In the genomic region with DNA sequence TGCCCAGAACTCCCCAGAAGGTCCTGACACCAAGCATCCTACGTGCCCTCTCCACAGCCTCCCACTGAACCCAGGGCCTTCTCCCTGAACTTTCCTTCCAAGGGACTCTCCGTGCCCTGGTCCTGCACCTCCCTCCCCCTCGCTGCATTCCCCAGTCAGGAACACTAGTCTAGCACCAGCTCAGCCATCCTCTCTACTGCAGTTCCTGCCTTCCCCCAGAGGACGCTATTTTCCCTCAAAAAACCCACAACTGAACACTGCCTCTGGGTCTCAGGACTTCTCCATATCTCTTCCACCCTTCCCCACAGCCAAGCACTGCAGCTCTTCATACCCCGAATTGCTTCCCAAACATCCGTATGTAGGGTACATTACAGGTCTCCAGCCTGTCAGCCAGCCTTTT, we compare ENCODE assay signal across 17 cellular contexts. TPM values are rescaled to one million over a fixed set of nuclear protein-coding genes. Genes with fewer than 3 reads are reported as not detected.
DNase-seq lines count a peak whose midpoint lies in the region; ATAC-seq, FAIRE-seq and TF ChIP-seq lines count a peak whose summit lies in the region.
"Had no signal": no experiment of that assay in that cellular context is flagged by ENCODE, and none has a peak within 500 bp of the region (broad histone marks: within the 10 kb centered on the region; RNA-seq: fewer than 3 reads in every experiment).

No MANE protein-coding gene starts in this region.

- no peak overlapping the region for H3K18ac ChIP-seq in H1 (ENCODE audit: extremely low read depth, low read length)

- no peaks in the 10 kb centered on the region for H3K79me2 ChIP-seq in H1 (ENCODE audit: control insufficient read depth in 1 of 2, insufficient read depth in 2 of 2, low read length in 2 of 2)
- no peaks in the 10 kb centered on the region for H3K79me2 ChIP-seq in osteoblast (ENCODE audit: insufficient read depth, low read length)

- no TSS peak for BruUV-seq in Panc1 (replicated peaks; lab: Mats Ljungman, UMichigan)

- H3K27me3 ChIP-seq in Panc1 (ENCODE audit: control insufficient read depth, insufficient read depth, low read length) (no peaks in the 10 kb centered on the region), H1 (replicated peaks in 1 of 4; ENCODE audit: control insufficient read depth in 3 of 4, extremely low read depth in 1 of 4, insufficient read depth in 3 of 4, low read length in 3 of 4) (no peaks in the 10 kb centered on the region), osteoblast (ENCODE audit: insufficient read depth, low read length) (no peaks in the 10 kb centered on the region)

- H3K23ac ChIP-seq in H1 (ENCODE audit: insufficient read length), result no peak overlapping the region

- DNase-seq in activated CD8-positive, alpha-beta T cell treated with anti-CD3 and anti-CD28 coated beads, Interleukin-2, amount 10 ng/mL, durations not matched to agents 7 days and 5 days, result no peak
- DNase-seq in activated CD8-positive, alpha-beta T cell treated with anti-CD3 and anti-CD28 coated beads for 36 hours, result no peak
- DNase-seq in Panc1 (ENCODE audit: low read depth, low spot score) (no peak), H1 (ENCODE audit: low read depth in 1 of 2, low spot score in 2 of 2) (no peak), osteoblast (ENCODE audit: insufficient read length, low spot score, missing footprints) (no peak)
- no peak for DNase-seq in activated CD4-positive, alpha-beta T cell treated with anti-CD3 and anti-CD28 coated beads for 1 hour
- no peak for DNase-seq in activated naive CD4-positive, alpha-beta T cell treated with anti-CD3 and anti-CD28 coated beads, Interleukin-2, amount 50 U/mL, for 72 hours (ENCODE audit: low spot score in 2 of 2)
- no peak for DNase-seq in activated effector memory CD4-positive, alpha-beta T cell treated with anti-CD3 and anti-CD28 coated beads, Interleukin-2, amount 50 U/mL, for 16 hours
- DNase-seq: CD4-positive, alpha-beta T cell; DMS153; NCI-H1417; NCI-H187 treated with DMSO at 0.1 percent for 48 hours; NCI-H524; NCI-H82; RPMI8226 had no signal

- H2BK120ac ChIP-seq in H1 (replicated peaks; ENCODE audit: low read depth, low read length), result no peak overlapping the region

- H2BK15ac ChIP-seq in H1 (ENCODE audit: low read length), result 0 out of 2 replicates have a peak overlapping the region, but pooled peaks have one; percentile 29

- no peak overlapping the region for H3K14ac ChIP-seq in H1 (ENCODE audit: insufficient read length)

- H4K20me1 ChIP-seq in H1 (replicated peaks in 1 of 2; ENCODE audit: control insufficient read depth in 1 of 2, insufficient read depth in 2 of 2, low read length in 2 of 2) (no peaks in the 10 kb centered on the region), osteoblast (ENCODE audit: insufficient read depth, low read length) (no peaks in the 10 kb centered on the region)

- H3K27me3 Mint-ChIP-seq in activated CD8-positive, alpha-beta T cell treated with anti-CD3 and anti-CD28 coated beads, Interleukin-2, amount 10 ng/mL, durations not matched to agents 7 days and 5 days (ENCODE audit: low read depth), result no peaks in the 10 kb centered on the region
- no peaks in the 10 kb centered on the region for H3K27me3 Mint-ChIP-seq in activated CD8-positive, alpha-beta T cell treated with anti-CD3 and anti-CD28 coated beads for 36 hours
- H3K27me3 Mint-ChIP-seq: CD4-positive, alpha-beta T cell had no signal

- peaks cover 13% of the 10 kb centered on the region for H3K4me1 Mint-ChIP-seq in activated CD8-positive, alpha-beta T cell treated with anti-CD3 and anti-CD28 coated beads, Interleukin-2, amount 10 ng/mL, durations not matched to agents 7 days and 5 days (ENCODE audit: low read depth)
- H3K4me1 Mint-ChIP-seq in activated CD8-positive, alpha-beta T cell treated with anti-CD3 and anti-CD28 coated beads for 36 hours (ENCODE audit: low read depth), result peaks cover 9% of the 10 kb centered on the region

- H3K36me3 ChIP-seq in Panc1 (ENCODE audit: control insufficient read depth, insufficient read depth, low read length) (no peaks in the 10 kb centered on the region), H1 (ENCODE audit: control insufficient read depth in 2 of 4, insufficient read depth in 4 of 4, low read length in 3 of 4) (no peaks in the 10 kb centered on the region), osteoblast (ENCODE audit: insufficient read depth, low read length) (peaks cover 7% of the 10 kb centered on the region)

- H3K27ac ChIP-seq in Panc1 (ENCODE audit: low read length) (no peak overlapping the region), H1 (ENCODE audit: low read depth, low read length) (no peak overlapping the region), osteoblast (ENCODE audit: low read depth, low read length) (peak overlapping the region; percentile 73)
- H3K27ac ChIP-seq: KMS-11 had no signal

- intact Hi-C loops in activated CD8-positive, alpha-beta T cell treated with anti-CD3 and anti-CD28 coated beads for 36 hours (cut with micrococcal nuclease), result no loop called here
- intact Hi-C loops in Panc1 (cut with micrococcal nuclease; ENCODE audit: unreplicated experiment), result no loop called here

- H2BK12ac ChIP-seq in H1 (ENCODE audit: low read depth, low read length), result no peak overlapping the region

- no peak overlapping the region for H3K4me2 ChIP-seq in H1 (ENCODE audit: insufficient read depth in 1 of 2, low read depth in 2 of 2, low read length in 2 of 2)
- H3K4me2 ChIP-seq in osteoblast (ENCODE audit: insufficient read depth, low read length), result no peak overlapping the region
- H3K4me2 ChIP-seq: KMS-11 had no signal

- no peak overlapping the region for H3K4me3 Mint-ChIP-seq in activated CD8-positive, alpha-beta T cell treated with anti-CD3 and anti-CD28 coated beads, Interleukin-2, amount 10 ng/mL, durations not matched to agents 7 days and 5 days
- H3K4me3 Mint-ChIP-seq in activated CD8-positive, alpha-beta T cell treated with anti-CD3 and anti-CD28 coated beads for 36 hours, result no peak overlapping the region
- H3K4me3 Mint-ChIP-seq: CD4-positive, alpha-beta T cell had no signal

- TF ChIP-seq CTCF in activated CD8-positive, alpha-beta T cell treated with anti-CD3 and anti-CD28 coated beads for 36 hours (IDR thresholded peaks at IDR 0.05), result no peak
- TF ChIP-seq CTCF in Panc1 (IDR thresholded peaks at IDR 0.05), result no peak
- peak in 2 of 3 experiments; percentile 15 to 42; a peak in 2 of 4 replicates for TF ChIP-seq CTCF in H1 (IDR thresholded peaks at IDR 0.05; ENCODE audit: control extremely low read depth in 1 of 3, insufficient read depth in 1 of 3, low read depth in 1 of 3, low read length in 3 of 3)
- no peak for TF ChIP-seq CTCF in osteoblast (IDR thresholded peaks at IDR 0.05; ENCODE audit: extremely low read depth, low read depth, low read length)

- FAIRE-seq in H1 (lab: Jason Lieb, UNC), result no peak
- FAIRE-seq: GM12878 had no signal

- no peak overlapping the region for H4K5ac ChIP-seq in H1 (ENCODE audit: insufficient read length, low read depth, low read length)

- no peak overlapping the region for H3K4ac ChIP-seq in H1 (replicated peaks; ENCODE audit: insufficient read length, low read depth, low read length)

- no peak overlapping the region for H4K91ac ChIP-seq in H1 (replicated peaks; ENCODE audit: insufficient read length, low read length)

- no peak for TF ChIP-seq POLR2A in H1 (IDR thresholded peaks at IDR 0.05; ENCODE audit: control extremely low read depth in 1 of 2, low read depth in 2 of 2, low read length in 2 of 2)

- no peak for ATAC-seq in activated CD8-positive, alpha-beta T cell treated with anti-CD3 and anti-CD28 coated beads, Interleukin-2, amount 10 ng/mL, durations not matched to agents 7 days and 5 days
- ATAC-seq in activated CD8-positive, alpha-beta T cell treated with anti-CD3 and anti-CD28 coated beads for 36 hours, result no peak
- ATAC-seq in Panc1, result 0 out of 2 replicates have a peak, but pooled peaks have one; percentile 12
- ATAC-seq in activated naive CD4-positive, alpha-beta T cell treated with anti-CD3 and anti-CD28 coated beads, Interleukin-2, amount 50 U/mL, for 72 hours, result no peak
- ATAC-seq: GM12878 had no signal

- H3K23me2 ChIP-seq in H1 (ENCODE audit: low read depth, low read length), result no peaks in the 10 kb centered on the region

- 85% methylated on average over 6 of the region's 6 CpGs; no CpG with 5 or more reads in 1 of the 2 experiments for WGBS in H1 (ENCODE audit: extremely low coverage in 1 of 2, insufficient coverage in 1 of 2, insufficient read length in 1 of 2, insufficient replicate concordance in 2 of 2, low coverage in 1 of 2, low lambda C conversion rate in 2 of 2, missing lambda C conversion rate in 1 of 2), 2 experiments

- H3K27ac Mint-ChIP-seq in activated CD8-positive, alpha-beta T cell treated with anti-CD3 and anti-CD28 coated beads, Interleukin-2, amount 10 ng/mL, durations not matched to agents 7 days and 5 days, result peak overlapping the region; percentile 50
- no peak overlapping the region for H3K27ac Mint-ChIP-seq in activated CD8-positive, alpha-beta T cell treated with anti-CD3 and anti-CD28 coated beads for 36 hours
- no peak overlapping the region for H3K27ac Mint-ChIP-seq in activated naive CD4-positive, alpha-beta T cell treated with anti-CD3 and anti-CD28 coated beads, Interleukin-2, amount 50 U/mL, for 72 hours
- H3K27ac Mint-ChIP-seq: CD4-positive, alpha-beta T cell had no signal

- no peak overlapping the region; the same call in 1 of the 2 replicates for H4K8ac ChIP-seq in H1 (ENCODE audit: extremely low read depth, insufficient read depth, low read length)

- peaks cover 2% of the 10 kb centered on the region for H3K36me3 Mint-ChIP-seq in activated CD8-positive, alpha-beta T cell treated with anti-CD3 and anti-CD28 coated beads, Interleukin-2, amount 10 ng/mL, durations not matched to agents 7 days and 5 days (ENCODE audit: low read depth)
- H3K36me3 Mint-ChIP-seq in activated CD8-positive, alpha-beta T cell treated with anti-CD3 and anti-CD28 coated beads for 36 hours (ENCODE audit: low read depth), result peaks cover 6% of the 10 kb centered on the region
- H3K36me3 Mint-ChIP-seq in activated naive CD4-positive, alpha-beta T cell treated with anti-CD3 and anti-CD28 coated beads, Interleukin-2, amount 50 U/mL, for 72 hours, result no peaks in the 10 kb centered on the region

- in situ Hi-C loops in Panc1 (cut with HindIII; ENCODE audit: low pct_unique_long_range_greater_than_20kb, low sequenced_read_pairs), result no loop called here

- CTCF ChIA-PET in activated CD8-positive, alpha-beta T cell treated with anti-CD3 and anti-CD28 coated beads, Interleukin-2, amount 10 ng/mL, durations not matched to agents 7 days and 5 days (lab: Charles Lee), result interaction anchor here (0.9 to 2.4 kb wide), 2 partner anchors 8 to 14 kb away, joined by 4 to 8 read pairs; no protein-coding TSS in a partner anchor
- CTCF ChIA-PET in activated CD8-positive, alpha-beta T cell treated with anti-CD3 and anti-CD28 coated beads for 36 hours (lab: Charles Lee), result interaction anchor here (1.4 kb wide), 1 partner anchor 10 kb away, joined by 4 read pairs; no protein-coding TSS in a partner anchor
- CTCF ChIA-PET in Panc1 (lab: Charles Lee) (no interaction called here), H1 (lab: Charles Lee; ENCODE audit: partially characterized antibody) (interaction anchor here (1.0 to 8.5 kb wide), 6 partner anchors 9 to 157 kb away, joined by 3 to 88 read pairs (median 12); a partner anchor contains a TSS)

- POLR2A ChIA-PET in activated CD8-positive, alpha-beta T cell treated with anti-CD3 and anti-CD28 coated beads, Interleukin-2, amount 10 ng/mL, durations not matched to agents 7 days and 5 days (lab: Charles Lee), result interaction anchor here (0.6 kb wide), 1 partner anchor 18 kb away, joined by 3 read pairs; no protein-coding TSS in a partner anchor
- POLR2A ChIA-PET in activated CD8-positive, alpha-beta T cell treated with anti-CD3 and anti-CD28 coated beads for 36 hours (lab: Charles Lee), result no interaction called here
- POLR2A ChIA-PET in Panc1 (lab: Charles Lee) (interaction anchor here (0.6 kb wide), 1 partner anchor 688 kb away, joined by 5 read pairs; no protein-coding TSS in a partner anchor), H1 (lab: Charles Lee; ENCODE audit: partially characterized antibody) (interaction anchor here (1.1 to 1.5 kb wide), 2 partner anchors 10 to 155 kb away, joined by 3 read pairs; no protein-coding TSS in a partner anchor)

- no peaks in the 10 kb centered on the region for H3K79me1 ChIP-seq in H1 (ENCODE audit: low read depth, low read length)

- H3K4me1 ChIP-seq in Panc1 (ENCODE audit: control insufficient read depth, insufficient read depth, low read length), result no peaks in the 10 kb centered on the region
- no peaks in the 10 kb centered on the region for H3K4me1 ChIP-seq in H1 (replicated peaks in 1 of 4; ENCODE audit: control insufficient read depth in 3 of 4, insufficient read depth in 4 of 4, low read length in 3 of 4)
- H3K4me1 ChIP-seq in osteoblast (ENCODE audit: insufficient read depth, low read length), result peaks cover 21% of the 10 kb centered on the region

- H3K9me3 Mint-ChIP-seq in activated CD8-positive, alpha-beta T cell treated with anti-CD3 and anti-CD28 coated beads, Interleukin-2, amount 10 ng/mL, durations not matched to agents 7 days and 5 days (ENCODE audit: insufficient read depth), result no peaks in the 10 kb centered on the region
- H3K9me3 Mint-ChIP-seq in activated CD8-positive, alpha-beta T cell treated with anti-CD3 and anti-CD28 coated beads for 36 hours, result no peaks in the 10 kb centered on the region
- H3K9me3 Mint-ChIP-seq in activated naive CD4-positive, alpha-beta T cell treated with anti-CD3 and anti-CD28 coated beads, Interleukin-2, amount 50 U/mL, for 72 hours, result no peaks in the 10 kb centered on the region
- H3K9me3 Mint-ChIP-seq: CD4-positive, alpha-beta T cell had no signal

- H3K56ac ChIP-seq in H1 (replicated peaks; ENCODE audit: insufficient read length, low read depth, low read length), result no peak overlapping the region

- peak in 1 of 2 experiments; percentile 13; a peak in 1 of 4 replicates for TF ChIP-seq RAD21 in H1 (IDR thresholded peaks at IDR 0.05 in 1 of 2, conservative IDR thresholded peaks at IDR 0.05 in 1 of 2; ENCODE audit: low read depth in 2 of 2, low read length in 2 of 2)

- no peak overlapping the region for H2AFZ ChIP-seq in H1 (ENCODE audit: low read length)
- H2AFZ ChIP-seq in osteoblast (ENCODE audit: low read length), result peak overlapping the region; percentile 20

- 0 out of 2 replicates have a peak overlapping the region, but pooled peaks have one; percentile 65 for H2AK5ac ChIP-seq in H1 (ENCODE audit: low read depth, low read length)

- H3K9me3 ChIP-seq in Panc1 (ENCODE audit: control insufficient read depth, insufficient read depth, low read depth, low read length) (no peaks in the 10 kb centered on the region), H1 (ENCODE audit: insufficient read depth in 2 of 2, low read depth in 1 of 2, low read length in 1 of 2) (no peaks in the 10 kb centered on the region), osteoblast (ENCODE audit: low read depth, low read length) (no peaks in the 10 kb centered on the region)

- H2BK5ac ChIP-seq in H1 (ENCODE audit: low read depth, low read length), result no peak overlapping the region

- H2BK20ac ChIP-seq in H1 (ENCODE audit: low read length), result no peak overlapping the region

- no peak for TF ChIP-seq EP300 in H1 (IDR thresholded peaks at IDR 0.05; ENCODE audit: borderline replicate concordance in 1 of 2, low read depth in 2 of 2, low read length in 2 of 2)

- no peak overlapping the region for H3K4me3 ChIP-seq in Panc1 (ENCODE audit: low read depth in 2 of 2, low read length in 2 of 2)
- H3K4me3 ChIP-seq in H1 (ENCODE audit: extremely low read depth in 1 of 4, insufficient read depth in 2 of 4, low read depth in 3 of 4, low read length in 4 of 4), result no peak overlapping the region
- no peak overlapping the region for H3K4me3 ChIP-seq in osteoblast (ENCODE audit: insufficient read depth, low read length)
- H3K4me3 ChIP-seq: GM12878 had no signal

- no peak overlapping the region for H3K9ac ChIP-seq in H1 (replicated peaks in 1 of 4; ENCODE audit: extremely low read depth in 1 of 4, low read depth in 3 of 4, low read length in 3 of 4)
- H3K9ac ChIP-seq: KMS-11 had no signal

RNA-seq across cellular contexts. Expression of a gene that starts 12.6 kb away (rescaled TPM):
- under 1 TPM; 0.23 to 0.68 TPM for total RNA-seq in activated CD8-positive, alpha-beta T cell treated with anti-CD3 and anti-CD28 coated beads, Interleukin-2, amount 10 ng/mL, durations not matched to agents 7 days and 5 days
- under 1 TPM; 0.36 to 0.68 TPM for total RNA-seq in activated CD8-positive, alpha-beta T cell treated with anti-CD3 and anti-CD28 coated beads for 36 hours
- 0.49 TPM for total RNA-seq in Panc1 (2021; ENCODE audit: unreplicated experiment)
- 0.35 TPM for polyA plus RNA-seq in Panc1 (2012; ENCODE audit: insufficient read length)
- total RNA-seq in H1 (2021; fragmentation: NEBNext Ultra II Directional; extraction: Animal tissue kit (Norgen Biotek cat#: 25700)), result 22.7 and 23.3 TPM in 2 replicates
- polyA plus RNA-seq in H1 (2011; rRNA removed), result 13.5 and 17.4 TPM in 2 replicates
- 17.3 TPM for polyA plus RNA-seq in H1 (2011; cell fraction: cytosol; rRNA removed)
- polyA plus RNA-seq in H1 (2011; cell fraction: nucleus; rRNA removed), result 51.9 TPM
- polyA plus RNA-seq in H1 (2012, experiment 1 of 2), result 9.2 to 17.1 TPM (median 15.6 TPM) in 4 replicates
- polyA plus RNA-seq in H1 (2012, experiment 2 of 2), result 7.0 TPM
- polyA plus RNA-seq in H1 (2013, experiment 1 of 2), result 19.3 TPM
- 19.6 TPM for polyA plus RNA-seq in H1 (2013, experiment 2 of 2)
- polyA minus RNA-seq in H1 (2011; rRNA and poly(A)+ RNA removed), result 2.1 and 5.6 TPM in 2 replicates
- 13.7 TPM for polyA minus RNA-seq in H1 (2011; cell fraction: cytosol; rRNA and poly(A)+ RNA removed)
- polyA minus RNA-seq in H1 (2011; cell fraction: nucleus; rRNA and poly(A)+ RNA removed), result 21.4 TPM
- 0.29 TPM in 1 of 2 replicates, not detected in the other for total RNA-seq in osteoblast
- under 1 TPM in 1 of 2 donors, not detected in 1; 0.25 TPM for total RNA-seq in activated naive CD4-positive, alpha-beta T cell treated with anti-CD3 and anti-CD28 coated beads, Interleukin-2, amount 50 U/mL, for 72 hours

RNA-seq across cellular contexts. Expression of a gene that starts 25.7 kb away (rescaled TPM):
- 10 to 100 TPM; 23.7 to 24.5 TPM for total RNA-seq in activated CD8-positive, alpha-beta T cell treated with anti-CD3 and anti-CD28 coated beads, Interleukin-2, amount 10 ng/mL, durations not matched to agents 7 days and 5 days
- 10 to 100 TPM; 16.2 to 16.5 TPM for total RNA-seq in activated CD8-positive, alpha-beta T cell treated with anti-CD3 and anti-CD28 coated beads for 36 hours
- 40.0 TPM for total RNA-seq in Panc1 (2021; ENCODE audit: unreplicated experiment)
- polyA plus RNA-seq in Panc1 (2012; ENCODE audit: insufficient read length), result 25.0 TPM
- total RNA-seq in H1 (2021; fragmentation: NEBNext Ultra II Directional; extraction: Animal tissue kit (Norgen Biotek cat#: 25700)), result 20.7 and 23.0 TPM in 2 replicates
- polyA plus RNA-seq in H1 (2011; rRNA removed), result 27.0 and 29.4 TPM in 2 replicates
- 21.9 TPM for polyA plus RNA-seq in H1 (2011; cell fraction: cytosol; rRNA removed)
- polyA plus RNA-seq in H1 (2011; cell fraction: nucleus; rRNA removed), result 39.3 TPM
- polyA plus RNA-seq in H1 (2012, experiment 1 of 2), result 17.0 to 24.3 TPM (median 21.8 TPM) in 4 replicates
- 28.0 TPM for polyA plus RNA-seq in H1 (2012, experiment 2 of 2)
- polyA plus RNA-seq in H1 (2013, experiment 1 of 2), result 10.8 TPM
- 10.3 TPM for polyA plus RNA-seq in H1 (2013, experiment 2 of 2)
- polyA minus RNA-seq in H1 (2011; rRNA and poly(A)+ RNA removed), result 47.8 and 49.9 TPM in 2 replicates
- polyA minus RNA-seq in H1 (2011; cell fraction: cytosol; rRNA and poly(A)+ RNA removed), result 19.0 TPM
- 22.4 TPM for polyA minus RNA-seq in H1 (2011; cell fraction: nucleus; rRNA and poly(A)+ RNA removed)
- total RNA-seq in osteoblast, result 18.6 and 20.6 TPM in 2 replicates
- 10 to 100 TPM; 16.0 to 16.6 TPM for total RNA-seq in activated naive CD4-positive, alpha-beta T cell treated with anti-CD3 and anti-CD28 coated beads, Interleukin-2, amount 50 U/mL, for 72 hours

RNA-seq across cellular contexts. Expression of a gene that starts 48.8 kb away (rescaled TPM):
- 10 to 100 TPM; 32.4 to 32.9 TPM for total RNA-seq in activated CD8-positive, alpha-beta T cell treated with anti-CD3 and anti-CD28 coated beads, Interleukin-2, amount 10 ng/mL, durations not matched to agents 7 days and 5 days
- total RNA-seq in activated CD8-positive, alpha-beta T cell treated with anti-CD3 and anti-CD28 coated beads for 36 hours, result 10 to 100 TPM; 29.6 to 34.1 TPM
- total RNA-seq in Panc1 (2021; ENCODE audit: unreplicated experiment) (76.0 TPM), osteoblast (10.3 and 15.6 TPM in 2 replicates)
- polyA plus RNA-seq in Panc1 (2012; ENCODE audit: insufficient read length), result 63.3 TPM
- 64.9 and 65.3 TPM in 2 replicates for total RNA-seq in H1 (2021; fragmentation: NEBNext Ultra II Directional; extraction: Animal tissue kit (Norgen Biotek cat#: 25700))
- polyA plus RNA-seq in H1 (2011; rRNA removed), result 92.1 and 163 TPM in 2 replicates
- 86.7 TPM for polyA plus RNA-seq in H1 (2011; cell fraction: cytosol; rRNA removed)
- 239 TPM for polyA plus RNA-seq in H1 (2011; cell fraction: nucleus; rRNA removed)
- 43.5 to 63.1 TPM (median 52.3 TPM) in 4 replicates for polyA plus RNA-seq in H1 (2012, experiment 1 of 2)
- 81.4 TPM for polyA plus RNA-seq in H1 (2012, experiment 2 of 2)
- polyA plus RNA-seq in H1 (2013, experiment 1 of 2), result 39.0 TPM
- 35.0 TPM for polyA plus RNA-seq in H1 (2013, experiment 2 of 2)
- polyA minus RNA-seq in H1 (2011; rRNA and poly(A)+ RNA removed), result 74.9 and 79.0 TPM in 2 replicates
- 53.3 TPM for polyA minus RNA-seq in H1 (2011; cell fraction: cytosol; rRNA and poly(A)+ RNA removed)
- polyA minus RNA-seq in H1 (2011; cell fraction: nucleus; rRNA and poly(A)+ RNA removed), result 78.0 TPM
- 10 to 100 TPM; 30.8 to 31.1 TPM for total RNA-seq in activated naive CD4-positive, alpha-beta T cell treated with anti-CD3 and anti-CD28 coated beads, Interleukin-2, amount 50 U/mL, for 72 hours

RNA-seq across cellular contexts. Expression of a gene that starts 53.7 kb away (rescaled TPM):
- 100 to 1,000 TPM; 116 to 117 TPM for total RNA-seq in activated CD8-positive, alpha-beta T cell treated with anti-CD3 and anti-CD28 coated beads, Interleukin-2, amount 10 ng/mL, durations not matched to agents 7 days and 5 days
- 10 to 100 TPM; 67.6 to 75.5 TPM for total RNA-seq in activated CD8-positive, alpha-beta T cell treated with anti-CD3 and anti-CD28 coated beads for 36 hours
- total RNA-seq in Panc1 (2021; ENCODE audit: unreplicated experiment), result 134 TPM
- polyA plus RNA-seq in Panc1 (2012; ENCODE audit: insufficient read length), result 119 TPM
- total RNA-seq in H1 (2021; fragmentation: NEBNext Ultra II Directional; extraction: Animal tissue kit (Norgen Biotek cat#: 25700)), result 105 and 106 TPM in 2 replicates
- 302 and 308 TPM in 2 replicates for polyA plus RNA-seq in H1 (2011; rRNA removed)
- polyA plus RNA-seq in H1 (2011; cell fraction: cytosol; rRNA removed), result 184 TPM
- polyA plus RNA-seq in H1 (2011; cell fraction: nucleus; rRNA removed), result 229 TPM
- polyA plus RNA-seq in H1 (2012, experiment 1 of 2), result 67.6 to 121 TPM (median 110 TPM) in 4 replicates
- polyA plus RNA-seq in H1 (2012, experiment 2 of 2), result 213 TPM
- 82.5 TPM for polyA plus RNA-seq in H1 (2013, experiment 1 of 2)
- 103 TPM for polyA plus RNA-seq in H1 (2013, experiment 2 of 2)
- 81.0 and 107 TPM in 2 replicates for polyA minus RNA-seq in H1 (2011; rRNA and poly(A)+ RNA removed)
- 56.4 TPM for polyA minus RNA-seq in H1 (2011; cell fraction: cytosol; rRNA and poly(A)+ RNA removed)
- 57.2 TPM for polyA minus RNA-seq in H1 (2011; cell fraction: nucleus; rRNA and poly(A)+ RNA removed)
- 81.9 and 89.4 TPM in 2 replicates for total RNA-seq in osteoblast
- total RNA-seq in activated naive CD4-positive, alpha-beta T cell treated with anti-CD3 and anti-CD28 coated beads, Interleukin-2, amount 50 U/mL, for 72 hours, result 10 to 100 TPM; 86.5 to 89.1 TPM

RNA-seq across cellular contexts. Expression of a gene that starts 58.0 kb away (rescaled TPM):
- 10 to 100 TPM; 20.1 to 20.2 TPM for total RNA-seq in activated CD8-positive, alpha-beta T cell treated with anti-CD3 and anti-CD28 coated beads, Interleukin-2, amount 10 ng/mL, durations not matched to agents 7 days and 5 days
- 10 to 100 TPM; 35.4 to 35.5 TPM for total RNA-seq in activated CD8-positive, alpha-beta T cell treated with anti-CD3 and anti-CD28 coated beads for 36 hours
- total RNA-seq in Panc1 (2021; ENCODE audit: unreplicated experiment), result 90.1 TPM
- 109 TPM for polyA plus RNA-seq in Panc1 (2012; ENCODE audit: insufficient read length)
- total RNA-seq in H1 (2021; fragmentation: NEBNext Ultra II Directional; extraction: Animal tissue kit (Norgen Biotek cat#: 25700)), result 56.5 and 60.6 TPM in 2 replicates
- polyA plus RNA-seq in H1 (2011; rRNA removed), result 121 and 152 TPM in 2 replicates
- 73.9 TPM for polyA plus RNA-seq in H1 (2011; cell fraction: cytosol; rRNA removed)
- 116 TPM for polyA plus RNA-seq in H1 (2011; cell fraction: nucleus; rRNA removed)
- 39.4 to 75.9 TPM (median 64.3 TPM) in 4 replicates for polyA plus RNA-seq in H1 (2012, experiment 1 of 2)
- polyA plus RNA-seq in H1 (2012, experiment 2 of 2), result 69.9 TPM
- polyA plus RNA-seq in H1 (2013, experiment 1 of 2), result 41.5 TPM
- polyA plus RNA-seq in H1 (2013, experiment 2 of 2), result 41.4 TPM
- 37.6 and 38.8 TPM in 2 replicates for polyA minus RNA-seq in H1 (2011; rRNA and poly(A)+ RNA removed)
- polyA minus RNA-seq in H1 (2011; cell fraction: cytosol; rRNA and poly(A)+ RNA removed), result 44.5 TPM
- polyA minus RNA-seq in H1 (2011; cell fraction: nucleus; rRNA and poly(A)+ RNA removed), result 39.0 TPM
- total RNA-seq in osteoblast, result 95.5 and 99.5 TPM in 2 replicates
- 10 to 100 TPM; 11.3 to 24.8 TPM for total RNA-seq in activated naive CD4-positive, alpha-beta T cell treated with anti-CD3 and anti-CD28 coated beads, Interleukin-2, amount 50 U/mL, for 72 hours

Comparison
In these comparisons a context has a peak if more than half of its experiments do, and no peak if none do; other contexts are left out.
1. CTCF ChIP-seq: peak in H1 (2 of 3); none in activated CD8-positive, alpha-beta T cell treated with anti-CD3 and anti-CD28 coated beads for 36 hours (single experiment), Panc1 (single experiment) and osteoblast (single experiment).
2. RNA of a gene that starts 12.6 kb away (total RNA-seq): 22.7 to 23.3 TPM in H1; 0.23 to 0.68 TPM in activated CD8-positive, alpha-beta T cell treated with anti-CD3 and anti-CD28 coated beads, Interleukin-2, amount 10 ng/mL, durations not matched to agents 7 days and 5 days, 0.36 to 0.68 TPM in activated CD8-positive, alpha-beta T cell treated with anti-CD3 and anti-CD28 coated beads for 36 hours, 0.49 TPM in Panc1 (single experiment), 0.25 TPM in activated naive CD4-positive, alpha-beta T cell treated with anti-CD3 and anti-CD28 coated beads, Interleukin-2, amount 50 U/mL, for 72 hours and 0.29 TPM in osteoblast; every median in the first group is over 10 times any median in the second.